20 cellular contexts compared by ENCODE assay signal in the genomic region with DNA sequence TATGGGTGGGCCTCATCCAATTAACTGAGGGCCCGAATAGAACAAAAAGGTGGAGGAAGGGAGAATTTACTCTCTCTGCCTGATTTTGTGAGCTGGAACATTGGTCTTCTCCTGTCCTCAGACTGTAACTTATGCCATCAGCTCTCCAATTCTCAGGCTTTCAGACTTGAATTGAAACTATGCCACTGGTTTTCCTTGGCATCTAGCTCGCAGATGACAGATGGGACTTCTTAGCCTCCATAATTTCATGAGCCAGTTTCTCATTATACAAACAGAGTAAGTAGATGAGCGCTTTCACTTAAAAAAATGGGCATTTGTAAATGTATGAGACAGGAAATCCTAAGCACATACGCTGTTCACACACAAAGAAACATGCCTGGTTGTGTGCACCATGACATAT.
"Had no signal": no experiment of that assay in that cellular context is flagged by ENCODE, and none has a peak within 500 bp of the region (broad histone marks: within the 10 kb centered on the region; RNA-seq: fewer than 3 reads in every experiment).

No MANE protein-coding gene starts in this region.

- H3K27ac ChIP-seq: foreskin keratinocyte, hepatocyte, left lung, prostate gland, testis, uterus had no signal

- H3K27ac Mint-ChIP-seq: activated naive CD8-positive, alpha-beta T cell treated with anti-CD3 and anti-CD28 coated beads for 36 hours; immature natural killer cell; naive thymus-derived CD4-positive, alpha-beta T cell; stimulated activated naive B cell treated with anti-CD40 and anti-IgM and Interleukin-4, amounts not matched to agents 10 μg/mL and 1 μg/mL and 100 μg/mL, for 72 hours had no signal

- H3K79me2 ChIP-seq: hepatocyte had no signal

- H3K4me1 ChIP-seq: prostate gland, testis, uterus had no signal

- H2AFZ ChIP-seq: hepatocyte had no signal

- H3K4me3 ChIP-seq: hepatocyte, left lung, lung, prostate gland, testis, uterus had no signal

- H3K27me3 Mint-ChIP-seq: stimulated activated naive B cell treated with anti-CD40 and anti-IgM and Interleukin-4, amounts not matched to agents 10 μg/mL and 1 μg/mL and 100 μg/mL, for 72 hours had no signal

- H3K4me2 ChIP-seq: hepatocyte had no signal

- H3K36me3 ChIP-seq: left lung, prostate gland, uterus had no signal

- ATAC-seq: foreskin keratinocyte; left lung; naive thymus-derived CD4-positive, alpha-beta T cell; stimulated activated naive B cell treated with anti-CD40 and anti-IgM and Interleukin-4, amounts not matched to agents 10 μg/mL and 1 μg/mL and 100 μg/mL, for 72 hours had no signal

- H3K27me3 ChIP-seq: foreskin keratinocyte, hepatocyte, left lung, testis, uterus had no signal

- DNase-seq: activated CD4-positive, alpha-beta T cell treated with anti-CD3 and anti-CD28 coated beads for 1 hour; activated gamma-delta T cell treated with Interleukin-2 at 50 U/mL for 16 hours; activated naive CD8-positive, alpha-beta T cell treated with anti-CD3 and anti-CD28 coated beads for 36 hours; activated T-cell treated with anti-CD3 and anti-CD28 coated beads, Interleukin-2, amount 50 U/mL, for 1 hour; amniotic stem cell; foreskin keratinocyte; immature natural killer cell; kidney glomerular epithelial cell; left lung; naive thymus-derived CD4-positive, alpha-beta T cell; stimulated activated CD4-positive, alpha-beta T cell treated with anti-CD3 and anti-CD28 coated beads, Interleukin-2, amount 100 ng/mL, for 48 hours; stimulated activated CD8-positive, alpha-beta memory T cell treated with anti-CD3 and anti-CD28 coated beads, Interleukin-4, amount 100 ng/mL, for 48 hours; stimulated activated naive B cell treated with anti-CD40 and anti-IgM and Interleukin-4, amounts not matched to agents 10 μg/mL and 1 μg/mL and 100 μg/mL, for 72 hours; T-helper 9 cell; testis; trophoblast cell; uterus had no signal

- H3K4me3 Mint-ChIP-seq: activated naive CD8-positive, alpha-beta T cell treated with anti-CD3 and anti-CD28 coated beads for 36 hours; immature natural killer cell; naive thymus-derived CD4-positive, alpha-beta T cell; stimulated activated naive B cell treated with anti-CD40 and anti-IgM and Interleukin-4, amounts not matched to agents 10 μg/mL and 1 μg/mL and 100 μg/mL, for 72 hours had no signal

- H3K36me3 Mint-ChIP-seq: immature natural killer cell; naive thymus-derived CD4-positive, alpha-beta T cell had no signal

- H3K4me1 Mint-ChIP-seq: immature natural killer cell; naive thymus-derived CD4-positive, alpha-beta T cell; stimulated activated naive B cell treated with anti-CD40 and anti-IgM and Interleukin-4, amounts not matched to agents 10 μg/mL and 1 μg/mL and 100 μg/mL, for 72 hours had no signal

- H3K9me3 ChIP-seq: left lung, prostate gland, testis, uterus had no signal
